ENCODE assay signal across 23 cellular contexts in the genomic region with DNA sequence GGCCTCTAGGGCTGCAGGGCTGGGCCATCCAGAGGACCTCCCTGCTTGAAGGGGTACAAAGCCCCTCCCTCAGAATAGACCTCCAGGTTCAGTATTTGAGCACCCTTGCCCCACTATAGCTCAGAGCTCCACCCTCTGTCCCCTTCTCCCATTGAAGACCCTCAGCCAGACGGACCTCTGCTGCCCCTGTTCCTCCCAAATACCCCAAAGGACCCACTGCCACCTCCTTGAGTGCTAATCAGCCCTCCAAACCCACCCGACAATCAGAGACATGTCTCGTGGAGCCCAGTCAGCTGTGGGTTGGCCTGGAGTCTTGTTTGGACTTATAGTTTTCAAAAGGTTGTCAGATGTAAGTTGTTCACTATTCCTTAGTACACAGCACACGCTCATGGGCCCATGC.
"Had no signal": no experiment of that assay in that cellular context is flagged by ENCODE, and none has a peak within 500 bp of the region (broad histone marks: within the 10 kb centered on the region; RNA-seq: fewer than 3 reads in every experiment).

No MANE protein-coding gene starts in this region.

- H3K9me3 Mint-ChIP-seq: effector memory CD8-positive, alpha-beta T cell had no signal

- H3K9me3 ChIP-seq: colonic mucosa, esophagus squamous epithelium, gastrocnemius medialis, gastroesophageal sphincter had no signal

- H3K27me3 ChIP-seq: colonic mucosa, esophagus muscularis mucosa, gastrocnemius medialis, gastroesophageal sphincter, heart left ventricle, heart right ventricle had no signal

- H3K27ac Mint-ChIP-seq: dendritic cell treated with granulocyte-macrophage colony-stimulating factor and Interleukin-4, amounts not matched to agents 40 ng/mL and 50 ng/mL, for 4 days; effector memory CD8-positive, alpha-beta T cell; endodermal cell had no signal

- H3K4me3 ChIP-seq: colonic mucosa, coronary artery, esophagus muscularis mucosa, esophagus squamous epithelium, gastrocnemius medialis, gastroesophageal sphincter, heart left ventricle, heart right ventricle had no signal

- H3K27ac ChIP-seq: colonic mucosa, coronary artery, epithelial cell of prostate, esophagus muscularis mucosa, esophagus squamous epithelium, foreskin keratinocyte, gastrocnemius medialis, gastroesophageal sphincter, heart left ventricle, heart right ventricle had no signal

- ATAC-seq: effector memory CD8-positive, alpha-beta T cell; esophagus mucosa; foreskin keratinocyte; gastrocnemius medialis; gastroesophageal sphincter; heart left ventricle; heart right ventricle had no signal

- DNase-seq: colonic mucosa; cortex of kidney; dermis blood vessel endothelial cell; dorsolateral prefrontal cortex; effector CD4-positive, alpha-beta T cell; effector CD8-positive, alpha-beta T cell; effector memory CD4-positive, alpha-beta T cell; effector memory CD8-positive, alpha-beta T cell; endodermal cell; erythroblast; esophagus squamous epithelium; foreskin fibroblast; foreskin keratinocyte; gastrocnemius medialis; glutamatergic neuron; heart left ventricle; heart right ventricle had no signal

- H3K4me3 Mint-ChIP-seq: dendritic cell treated with granulocyte-macrophage colony-stimulating factor and Interleukin-4, amounts not matched to agents 40 ng/mL and 50 ng/mL, for 4 days; effector memory CD8-positive, alpha-beta T cell; endodermal cell had no signal

- H3K36me3 ChIP-seq: colonic mucosa, esophagus muscularis mucosa, esophagus squamous epithelium, gastrocnemius medialis, gastroesophageal sphincter, heart left ventricle, heart right ventricle had no signal

- H3K4me1 ChIP-seq: colonic mucosa, foreskin keratinocyte had no signal
